In genomic region chr2:222879602-222879933, GRCh38 we compare ENCODE assay signal across 24 cellular contexts. TPM values are rescaled to one million over a fixed set of nuclear protein-coding genes. Genes with fewer than 3 reads are reported as not detected.
A peak's percentile ranks its signal among the peaks of the same experiment; 100 is the strongest.
DNase-seq lines count a peak whose midpoint lies in the region; ATAC-seq, FAIRE-seq and TF ChIP-seq lines count a peak whose summit lies in the region.
"Had no signal": no experiment of that assay in that cellular context is flagged by ENCODE, and none has a peak within 500 bp of the region (broad histone marks: within the 10 kb centered on the region; RNA-seq: fewer than 3 reads in every experiment).

No MANE protein-coding gene starts in this region.

- FAIRE-seq in A549 (lab: Jason Lieb, UNC) (no peak), K562 (lab: Jason Lieb, UNC) (no peak)
- FAIRE-seq: endometrium, GM12892 had no signal

- RAD21 ChIA-PET in HCT116 (lab: Charles Lee; ENCODE audit: low non-redundant PET in 1 of 2, low total read pairs in 2 of 2, uncharacterized antibody in 2 of 2, unreplicated experiment in 2 of 2): no interaction called here

- H3K27me3 Mint-ChIP-seq in activated CD4-positive, alpha-beta T cell treated with anti-CD3 and anti-CD28 coated beads for 36 hours: no peaks in the 10 kb centered on the region
- no peaks in the 10 kb centered on the region for H3K27me3 Mint-ChIP-seq in activated T-helper 1 cell treated with anti-CD3 and anti-CD28 coated beads, Interleukin-12 subunit alpha, Interleukin-12 subunit beta, Interleukin-2, Interleukin-4 antibody, amounts not matched to agents 30 ng/mL and 10 ng/mL and 1 ng/mL, durations not matched to agents 14 hours and 24 hours and 36 hours (ENCODE audit: insufficient read depth)
- H3K27me3 Mint-ChIP-seq: progenitor cell of endocrine pancreas had no signal

- intact Hi-C loops in HCT116 (cut with micrococcal nuclease) (no loop called here), K562 (cut with micrococcal nuclease) (no loop called here)
- intact Hi-C loops in activated CD4-positive, alpha-beta T cell treated with anti-CD3 and anti-CD28 coated beads for 36 hours (cut with DNase I, micrococcal nuclease): no loop called here
- intact Hi-C loops in activated T-helper 1 cell treated with anti-CD3 and anti-CD28 coated beads, Interleukin-12 subunit alpha, Interleukin-12 subunit beta, Interleukin-2, Interleukin-4 antibody, amounts not matched to agents 30 ng/mL and 10 ng/mL and 1 ng/mL, durations not matched to agents 14 hours and 24 hours and 36 hours (cut with micrococcal nuclease): no loop called here

- peaks cover 99% of the 10 kb centered on the region for H3K79me2 ChIP-seq in HCT116 (ENCODE audit: insufficient read depth, low read length)
- H3K79me2 ChIP-seq in K562 (ENCODE audit: control insufficient read depth, insufficient read depth, low read length): peaks cover 98% of the 10 kb centered on the region
- peaks cover 95% of the 10 kb centered on the region for H3K79me2 ChIP-seq in osteoblast (ENCODE audit: insufficient read depth, low read length)

- H3K27ac ChIP-seq in A549 (peak overlapping the region in 1 of 2 experiments; percentile 42; a peak in 2 of 6 replicates), HCT116 (ENCODE audit: low read depth, low read length) (no peak overlapping the region), K562 (ENCODE audit: extremely low read depth, low read depth, low read length) (no peak overlapping the region), osteoblast (ENCODE audit: low read depth, low read length) (peak overlapping the region; percentile 11)
- H3K27ac ChIP-seq: adrenal gland, neural progenitor cell had no signal

- TF ChIP-seq RAD21 in A549 (conservative IDR thresholded peaks at IDR 0.05 in 1 of 2, IDR thresholded peaks at IDR 0.05 in 1 of 2) (no peak), HCT116 (IDR thresholded peaks at IDR 0.05; ENCODE audit: low read depth) (no peak), K562 (CRISPR knock-in tag; conservative IDR thresholded peaks at IDR 0.05 in 1 of 2, IDR thresholded peaks at IDR 0.05 in 1 of 2) (no peak)

- no peak overlapping the region for H2AFZ ChIP-seq in HCT116 (ENCODE audit: low read depth, low read length, poor library complexity, severe bottlenecking)
- no peak overlapping the region for H2AFZ ChIP-seq in K562 (ENCODE audit: low read depth, low read length)
- no peak overlapping the region for H2AFZ ChIP-seq in osteoblast (ENCODE audit: low read length)
- H2AFZ ChIP-seq: neural progenitor cell had no signal

- TF ChIP-seq EP300 in A549 (IDR thresholded peaks at IDR 0.05) (no peak), K562 (IDR thresholded peaks at IDR 0.05; ENCODE audit: low read length) (no peak)

- TF ChIP-seq CTCF in A549 (IDR thresholded peaks at IDR 0.05) (no peak), HCT116 (IDR thresholded peaks at IDR 0.05 in 2 of 3, conservative IDR thresholded peaks at IDR 0.05 in 1 of 3; ENCODE audit: borderline replicate concordance in 1 of 3, insufficient read depth in 1 of 3, low read depth in 2 of 3, low read length in 2 of 3) (no peak), K562 (IDR thresholded peaks at IDR 0.05 in 2 of 3, conservative IDR thresholded peaks at IDR 0.05 in 1 of 3; ENCODE audit: insufficient read depth in 2 of 3, low read depth in 1 of 3, low read length in 3 of 3) (no peak), osteoblast (IDR thresholded peaks at IDR 0.05; ENCODE audit: extremely low read depth, low read depth, low read length) (no peak)

- BruUV-seq in HCT116 (replicated peaks; lab: Mats Ljungman, UMichigan): no TSS peak
- no TSS peak for BruUV-seq in K562 (replicated peaks; lab: Mats Ljungman, UMichigan)

- H3K4me2 ChIP-seq in A549 (peak overlapping the region; percentile 53), HCT116 (ENCODE audit: low read length) (peak overlapping the region; percentile 62), K562 (ENCODE audit: insufficient read depth, low read length) (no peak overlapping the region), osteoblast (ENCODE audit: insufficient read depth, low read length) (peak overlapping the region; percentile 18)
- H3K4me2 ChIP-seq: neural progenitor cell had no signal

- H3K4me1 Mint-ChIP-seq in activated CD4-positive, alpha-beta T cell treated with anti-CD3 and anti-CD28 coated beads for 36 hours: peaks cover 37% of the 10 kb centered on the region
- H3K4me1 Mint-ChIP-seq in activated T-helper 1 cell treated with anti-CD3 and anti-CD28 coated beads, Interleukin-12 subunit alpha, Interleukin-12 subunit beta, Interleukin-2, Interleukin-4 antibody, amounts not matched to agents 30 ng/mL and 10 ng/mL and 1 ng/mL, durations not matched to agents 14 hours and 24 hours and 36 hours (ENCODE audit: low read depth): peaks cover 25% of the 10 kb centered on the region

- WGBS in A549 (ENCODE audit: missing lambda C conversion rate): 77% methylated on average over 3 of the region's 3 CpGs
- 88% methylated on average over 3 of the region's 3 CpGs for WGBS in K562 (ENCODE audit: insufficient coverage, low coverage, missing lambda C conversion rate)

- no peaks in the 10 kb centered on the region for H3K36me3 ChIP-seq in HCT116 (ENCODE audit: control insufficient read depth in 1 of 2, insufficient read depth in 2 of 2, low read length in 2 of 2)
- H3K36me3 ChIP-seq in K562 (ENCODE audit: control insufficient read depth, insufficient read depth, low read length): peaks cover 3% of the 10 kb centered on the region; the same call in 1 of the 3 replicates
- H3K36me3 ChIP-seq in osteoblast (ENCODE audit: insufficient read depth, low read length): no peaks in the 10 kb centered on the region
- H3K36me3 ChIP-seq: adrenal gland, HAP-1 had no signal

- in situ Hi-C loops in K562 (cut with MboI): no loop called here

- H3K9me3 Mint-ChIP-seq in activated CD4-positive, alpha-beta T cell treated with anti-CD3 and anti-CD28 coated beads for 36 hours (ENCODE audit: low read depth): no peaks in the 10 kb centered on the region
- no peaks in the 10 kb centered on the region for H3K9me3 Mint-ChIP-seq in activated T-helper 1 cell treated with anti-CD3 and anti-CD28 coated beads, Interleukin-12 subunit alpha, Interleukin-12 subunit beta, Interleukin-2, Interleukin-4 antibody, amounts not matched to agents 30 ng/mL and 10 ng/mL and 1 ng/mL, durations not matched to agents 14 hours and 24 hours and 36 hours
- H3K9me3 Mint-ChIP-seq: T-helper 1 cell treated with Interleukin-12 subunit alpha and Interleukin-12 subunit beta and Interleukin-4 antibody, amounts not matched to agents 30 μg/mL and 1 μg/mL, for 36 hours had no signal

- POLR2A ChIA-PET in A549 (lab: Yijun Ruan, JAX): no interaction called here
- POLR2A ChIA-PET in HCT116 (lab: Charles Lee): no interaction called here
- POLR2A ChIA-PET in K562 (lab: Yijun Ruan, JAX): no interaction called here
- POLR2A ChIA-PET in activated CD4-positive, alpha-beta T cell treated with anti-CD3 and anti-CD28 coated beads for 36 hours (lab: Charles Lee): no interaction called here

- no peak for TF ChIP-seq POLR2A in A549 (IDR thresholded peaks at IDR 0.05; ENCODE audit: low read length)
- no peak for TF ChIP-seq POLR2A in HCT116 (IDR thresholded peaks at IDR 0.05; ENCODE audit: borderline replicate concordance, extremely low read depth, insufficient read depth, insufficient read length)
- no peak for TF ChIP-seq POLR2A in K562 (conservative IDR thresholded peaks at IDR 0.05)

- CTCF ChIA-PET in A549 (lab: Yijun Ruan, JAX) (interaction anchor here (0.8 to 2.7 kb wide), 4 partner anchors 12 to 189 kb away, joined by 3 to 14 read pairs (median 4); no protein-coding TSS in a partner anchor), HCT116 (lab: Charles Lee) (no interaction called here), K562 (lab: Yijun Ruan, JAX; ENCODE audit: low intra/inter-chr PET ratio) (no interaction called here)
- CTCF ChIA-PET in activated CD4-positive, alpha-beta T cell treated with anti-CD3 and anti-CD28 coated beads for 36 hours (lab: Charles Lee): interaction anchor here (1.5 kb wide), 1 partner anchor 11 kb away, joined by 3 read pairs; no protein-coding TSS in a partner anchor

- H3K4me1 ChIP-seq in A549 (peaks cover 56% of the 10 kb centered on the region), HCT116 (ENCODE audit: control insufficient read depth in 1 of 2, insufficient read depth in 2 of 2, low read length in 2 of 2) (peaks cover 29 to 42% of the 10 kb centered on the region in 2 experiments), K562 (replicated peaks in 1 of 2; ENCODE audit: control insufficient read depth in 2 of 2, insufficient read depth in 2 of 2, low read length in 2 of 2) (peaks cover 0 to 22% of the 10 kb centered on the region in 2 experiments; a peak in 3 of 5 replicates), osteoblast (ENCODE audit: insufficient read depth, low read length) (peaks cover 34% of the 10 kb centered on the region)

- H3K27me3 ChIP-seq in HCT116 (ENCODE audit: insufficient read depth, low read length): no peaks in the 10 kb centered on the region
- H3K27me3 ChIP-seq in K562 (ENCODE audit: control insufficient read depth in 2 of 2, insufficient read depth in 2 of 2, low read length in 2 of 2): no peaks in the 10 kb centered on the region
- H3K27me3 ChIP-seq in osteoblast (ENCODE audit: insufficient read depth, low read length): no peaks in the 10 kb centered on the region
- H3K27me3 ChIP-seq: adrenal gland, neural progenitor cell had no signal

- H3K36me3 Mint-ChIP-seq in activated CD4-positive, alpha-beta T cell treated with anti-CD3 and anti-CD28 coated beads for 36 hours (ENCODE audit: low read depth): no peaks in the 10 kb centered on the region
- no peaks in the 10 kb centered on the region for H3K36me3 Mint-ChIP-seq in activated T-helper 1 cell treated with anti-CD3 and anti-CD28 coated beads, Interleukin-12 subunit alpha, Interleukin-12 subunit beta, Interleukin-2, Interleukin-4 antibody, amounts not matched to agents 30 ng/mL and 10 ng/mL and 1 ng/mL, durations not matched to agents 14 hours and 24 hours and 36 hours (ENCODE audit: low read depth)

- peaks cover 2% of the 10 kb centered on the region for H3K9me1 ChIP-seq in K562 (ENCODE audit: control insufficient read depth, insufficient read depth, low read length)

- H3K9ac ChIP-seq in HCT116 (ENCODE audit: low read length) (no peak overlapping the region), K562 (ENCODE audit: insufficient read depth in 1 of 2, low read depth in 2 of 2, low read length in 2 of 2) (no peak overlapping the region)
- H3K9ac ChIP-seq: neural progenitor cell had no signal

- DNase-seq in A549 (ENCODE audit: low read depth in 1 of 2, low spot score in 1 of 2) (no peak), HCT116 (ENCODE audit: low read depth, low spot score) (no peak), K562 (ENCODE audit: extremely low read depth in 1 of 4, low spot score in 3 of 4) (no peak), osteoblast (ENCODE audit: insufficient read length, low spot score, missing footprints) (no peak)
- no peak for DNase-seq in activated CD4-positive, alpha-beta T cell treated with anti-CD3 and anti-CD28 coated beads for 36 hours
- no peak for DNase-seq in activated T-helper 1 cell treated with anti-CD3 and anti-CD28 coated beads, Interleukin-12 subunit alpha, Interleukin-12 subunit beta, Interleukin-2, Interleukin-4 antibody, amounts not matched to agents 30 ng/mL and 10 ng/mL and 1 ng/mL, durations not matched to agents 14 hours and 24 hours and 36 hours (ENCODE audit: low spot score)
- DNase-seq in stimulated activated naive CD4-positive, alpha-beta T cell treated with Interleukin-2 at 50 U/mL for 16 hours (lab: John Stamatoyannopoulos, UW): no peak
- DNase-seq: activated CD4-positive, alpha-beta T cell treated with anti-CD3 and anti-CD28 coated beads for 1 hour; activated gamma-delta T cell treated with Interleukin-2 at 50 U/mL for 16 hours; activated T-cell treated with anti-CD3 and anti-CD28 coated beads, Interleukin-2, amount 50 U/mL, for 1 hour; adrenal gland; islet precursor cell; KBM-7; MM.1S; NCI-H1417; NCI-H2081 treated with DMSO at 0.1 percent for 48 hours; NCI-H510A; stimulated activated CD4-positive, alpha-beta T cell treated with anti-CD3 and anti-CD28 coated beads, Interleukin-1b, Interleukin-23, amount 100 ng/mL, for 48 hours had no signal

- peaks cover 35% of the 10 kb centered on the region; the same call in 1 of the 2 replicates for H4K20me1 ChIP-seq in HCT116 (ENCODE audit: insufficient read depth)
- peaks cover 34% of the 10 kb centered on the region for H4K20me1 ChIP-seq in K562 (replicated peaks; ENCODE audit: control insufficient read depth, insufficient read depth, low read length)
- peaks cover 40% of the 10 kb centered on the region for H4K20me1 ChIP-seq in osteoblast (ENCODE audit: insufficient read depth, low read length)

- no peak overlapping the region for H3K4me3 Mint-ChIP-seq in activated CD4-positive, alpha-beta T cell treated with anti-CD3 and anti-CD28 coated beads for 36 hours
- no peak overlapping the region for H3K4me3 Mint-ChIP-seq in activated T-helper 1 cell treated with anti-CD3 and anti-CD28 coated beads, Interleukin-12 subunit alpha, Interleukin-12 subunit beta, Interleukin-2, Interleukin-4 antibody, amounts not matched to agents 30 ng/mL and 10 ng/mL and 1 ng/mL, durations not matched to agents 14 hours and 24 hours and 36 hours
- H3K4me3 Mint-ChIP-seq: neural progenitor cell; T-helper 1 cell treated with Interleukin-12 subunit alpha and Interleukin-12 subunit beta and Interleukin-4 antibody, amounts not matched to agents 30 μg/mL and 1 μg/mL, for 36 hours had no signal

- ATAC-seq in A549 (peak; percentile 41 to 49; a peak in 3 of 6 replicates), HCT116 (0 out of 2 replicates have a peak, but pooled peaks have one; percentile 7), K562 (peak; percentile 31; the same call in 2 of the 3 replicates)
- no peak for ATAC-seq in activated CD4-positive, alpha-beta T cell treated with anti-CD3 and anti-CD28 coated beads for 36 hours

- H3K27ac Mint-ChIP-seq in activated CD4-positive, alpha-beta T cell treated with anti-CD3 and anti-CD28 coated beads for 36 hours: no peak overlapping the region
- H3K27ac Mint-ChIP-seq in activated T-helper 1 cell treated with anti-CD3 and anti-CD28 coated beads, Interleukin-12 subunit alpha, Interleukin-12 subunit beta, Interleukin-2, Interleukin-4 antibody, amounts not matched to agents 30 ng/mL and 10 ng/mL and 1 ng/mL, durations not matched to agents 14 hours and 24 hours and 36 hours: no peak overlapping the region
- H3K27ac Mint-ChIP-seq: neural progenitor cell; progenitor cell of endocrine pancreas; T-helper 1 cell treated with Interleukin-12 subunit alpha and Interleukin-12 subunit beta and Interleukin-4 antibody, amounts not matched to agents 30 μg/mL and 1 μg/mL, for 36 hours had no signal

- no peak overlapping the region for H3K4me3 ChIP-seq in A549
- no peak overlapping the region for H3K4me3 ChIP-seq in HCT116 (replicated peaks in 1 of 2; ENCODE audit: low read depth in 1 of 2, low read length in 2 of 2)
- H3K4me3 ChIP-seq in K562: no peak overlapping the region
- H3K4me3 ChIP-seq in osteoblast (ENCODE audit: insufficient read depth, low read length): no peak overlapping the region
- H3K4me3 ChIP-seq: adrenal gland, HAP-1, neural progenitor cell had no signal

- H3K9me3 ChIP-seq in A549: no peaks in the 10 kb centered on the region
- H3K9me3 ChIP-seq in HCT116 (ENCODE audit: control insufficient read depth in 1 of 2, insufficient read depth in 1 of 2, low read depth in 1 of 2, low read length in 2 of 2): no peaks in the 10 kb centered on the region
- H3K9me3 ChIP-seq in K562 (replicated peaks; ENCODE audit: control insufficient read depth, insufficient read depth, low read depth, low read length): no peaks in the 10 kb centered on the region
- no peaks in the 10 kb centered on the region for H3K9me3 ChIP-seq in osteoblast (ENCODE audit: low read depth, low read length)
- H3K9me3 ChIP-seq: adrenal gland, HAP-1 had no signal

- no peaks in the 10 kb centered on the region for H3K9me2 ChIP-seq in HCT116 (ENCODE audit: insufficient read depth)

RNA-seq across cellular contexts. Expression of gene ACSL3, which starts 18.7 kb away (rescaled TPM):
- 160 and 209 TPM in 2 replicates for polyA plus RNA-seq in A549 (2011; rRNA removed)
- polyA plus RNA-seq in A549 (2012; cell fraction: cytosol; rRNA removed): 35.0 and 40.1 TPM in 2 replicates
- polyA plus RNA-seq in A549 (2012; cell fraction: nucleus; rRNA removed): 48.9 and 60.2 TPM in 2 replicates
- polyA plus RNA-seq in A549 (2017; fragmentation: RNase III; extraction: RNeasy Plus Mini Kit Qiagen cat#74134 plus additional on column Dnase treatment): 89.1 to 142 TPM (median 128 TPM) in 3 replicates
- 149 and 161 TPM in 2 replicates for polyA minus RNA-seq in A549 (2011; rRNA and poly(A)+ RNA removed)
- total RNA-seq in HCT116 (2021; ENCODE audit: unreplicated experiment): 142 TPM
- 49.5 and 66.8 TPM in 2 replicates for polyA plus RNA-seq in HCT116 (2012)
- 104 and 200 TPM in 2 replicates for total RNA-seq in K562 (2011; cell fraction: chromatin; rRNA removed; ENCODE audit: low replicate concordance)
- 86.9 and 118 TPM in 2 replicates for total RNA-seq in K562 (2011; cell fraction: nucleolus; rRNA removed)
- total RNA-seq in K562 (2011; cell fraction: nucleoplasm; rRNA removed): 148 and 153 TPM in 2 replicates
- 88.2 and 99.7 TPM in 2 replicates for total RNA-seq in K562 (2014; rRNA removed)
- total RNA-seq in K562 (2014; rRNA removed; fragmentation: Illumina TruSeq; extraction: Trizol): 123 and 145 TPM in 2 replicates
- 102 and 108 TPM in 2 replicates for total RNA-seq in K562 (2015; rRNA removed; fragmentation: Illumina TruSeq; extraction: Trizol)
- 78.7 and 85.2 TPM in 2 replicates for total RNA-seq in K562 (2021)
- polyA plus RNA-seq in K562 (2011; rRNA removed): 96.7 and 115 TPM in 2 replicates
- polyA plus RNA-seq in K562 (2011; cell fraction: cytosol; rRNA removed): 44.3 and 75.1 TPM in 2 replicates
- polyA plus RNA-seq in K562 (2011; cell fraction: nucleus; rRNA removed): 31.8 and 43.0 TPM in 2 replicates
- polyA plus RNA-seq in K562 (2012): 72.6 and 74.2 TPM in 2 replicates
- polyA plus RNA-seq in K562 (2014; fragmentation: Illumina TruSeq; extraction: Trizol): 69.4 and 78.8 TPM in 2 replicates
- 10 to 100 TPM; 21.3 to 28.0 TPM for polyA plus RNA-seq in K562 (2014; fragmentation: Nextera tagmentation; extraction: Ambion mirVana)
- polyA plus RNA-seq in K562 (2014; rRNA removed): 66.0 and 75.5 TPM in 2 replicates
- polyA minus RNA-seq in K562 (2011; rRNA and poly(A)+ RNA removed): 184 and 219 TPM in 2 replicates
- polyA minus RNA-seq in K562 (2011; cell fraction: cytosol; rRNA and poly(A)+ RNA removed): 52.7 and 79.6 TPM in 2 replicates
- polyA minus RNA-seq in K562 (2011; cell fraction: nucleus; rRNA and poly(A)+ RNA removed): 44.4 and 83.9 TPM in 2 replicates
- total RNA-seq in osteoblast: 166 and 170 TPM in 2 replicates
- total RNA-seq in activated CD4-positive, alpha-beta T cell treated with anti-CD3 and anti-CD28 coated beads for 36 hours: 10 to 100 TPM; 46.2 to 48.8 TPM
- 75.4 and 79.4 TPM in 2 replicates for total RNA-seq in activated T-helper 1 cell treated with anti-CD3 and anti-CD28 coated beads, Interleukin-12 subunit alpha, Interleukin-12 subunit beta, Interleukin-2, Interleukin-4 antibody, amounts not matched to agents 30 ng/mL and 10 ng/mL and 1 ng/mL, durations not matched to agents 14 hours and 24 hours and 36 hours

Comparison
In these comparisons a context has a peak if more than half of its experiments do, and no peak if none do; other contexts are left out.
1. CTCF ChIA-PET loops: an anchor here in A549 (0.8 to 2.7 kb wide) and activated CD4-positive, alpha-beta T cell treated with anti-CD3 and anti-CD28 coated beads for 36 hours (1.5 kb wide); none called in HCT116 and K562.